8 cellular contexts compared by ENCODE assay signal in the genomic region with DNA sequence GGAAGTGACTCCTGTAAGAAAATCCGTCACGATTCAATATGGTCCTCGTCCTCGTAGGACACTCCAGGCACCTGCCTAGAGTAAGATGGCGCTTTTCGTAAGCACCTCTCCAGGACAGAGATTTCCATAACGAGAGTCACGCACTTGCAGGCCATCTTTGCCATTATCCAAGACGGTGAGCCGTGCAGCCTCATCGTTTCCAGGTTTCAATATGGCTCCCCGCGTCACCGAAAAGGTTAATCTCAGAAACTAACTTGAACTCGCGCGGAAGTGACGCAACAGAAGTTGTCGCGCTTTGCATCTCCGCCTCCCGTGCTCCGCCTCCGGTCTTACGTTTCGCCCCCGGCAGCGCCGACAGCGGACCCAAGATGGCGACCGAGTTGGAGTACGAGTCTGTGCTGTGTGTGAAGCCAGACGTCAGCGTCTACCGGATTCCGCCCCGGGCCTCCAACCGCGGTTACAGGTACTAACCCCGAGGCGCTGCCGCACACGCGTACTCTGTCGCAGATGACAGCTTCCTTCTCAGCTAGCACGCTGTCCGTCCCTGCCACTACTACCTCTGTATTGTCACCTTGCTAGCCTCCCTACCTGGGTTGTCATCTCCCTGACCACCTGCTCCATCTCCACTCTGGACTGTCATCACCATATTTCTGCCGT. TPM values are rescaled to one million over a fixed set of nuclear protein-coding genes. Genes with fewer than 3 reads are reported as not detected.
DNase-seq lines count a peak whose midpoint lies in the region; ATAC-seq and TF ChIP-seq lines count a peak whose summit lies in the region.

A gene (plus strand): TSS at position 354 of the 657 bp plus-strand sequence. CDS start 15 bp downstream, at position 369.

- no peaks in the 10 kb centered on the region for H3K9me3 ChIP-seq in Peyer's patch
- H3K9me3 ChIP-seq in muscle layer of colon (ENCODE audit: low read length), result no peaks in the 10 kb centered on the region

- peak in 2 of 6 experiments; percentile 0 to 17 for TF ChIP-seq CTCF in Peyer's patch (IDR thresholded peaks at IDR 0.05)

- peak within 1 kb of the TSS; percentile 66 to 88 (median 75) for H3K4me3 ChIP-seq in Peyer's patch
- peak within 1 kb of the TSS; percentile 89 to 100 for H3K4me3 ChIP-seq in muscle layer of colon (ENCODE audit: low read depth in 1 of 2, low read length in 2 of 2)

- DNase-seq in DMS53 (lab: John Stamatoyannopoulos, UW) (peak; percentile 100), KG1 (lab: John Stamatoyannopoulos, UW) (peak; percentile 92), Peyer's patch (peak; percentile 95 to 99 (median 97))
- DNase-seq in activated T-cell treated with anti-CD3 and anti-CD28 coated beads, Interleukin-2, amount 50 U/mL, for 48 hours, result peak; percentile 95 to 97
- DNase-seq in stimulated activated CD8-positive, alpha-beta memory T cell treated with anti-CD3 and anti-CD28 coated beads, Interleukin-7, amount 100 ng/mL, for 24 hours (ENCODE audit: low read depth), result peak; percentile 92

- peak; percentile 64 to 83 for TF ChIP-seq POLR2A in Peyer's patch (IDR thresholded peaks at IDR 0.05)

- H3K27me3 ChIP-seq in Peyer's patch (no peaks in the 10 kb centered on the region), muscle layer of colon (ENCODE audit: control insufficient read depth in 1 of 2, insufficient read depth in 2 of 2, low read length in 2 of 2) (no peaks in the 10 kb centered on the region)

- H3K27ac ChIP-seq in Peyer's patch (peak within 1 kb of the TSS; percentile 88 to 92 (median 90)), muscle layer of colon (ENCODE audit: low read depth, low read length) (peak within 1 kb of the TSS; percentile 93)

- H3K4me1 ChIP-seq in Peyer's patch (peaks cover 0 to 21% (median 0%) of the 10 kb centered on the region in 4 donors), muscle layer of colon (ENCODE audit: insufficient read depth, low read length) (peaks cover 20% of the 10 kb centered on the region)

- ATAC-seq in GM21723 (IDR thresholded peaks at IDR 0.05; ENCODE audit: unreplicated experiment) (peak; percentile 94), esophagus mucosa (peak; percentile 94)

- H3K9ac ChIP-seq in muscle layer of colon (ENCODE audit: low read length), result peak within 1 kb of the TSS; percentile 96

- H3K36me3 ChIP-seq in Peyer's patch (peaks cover 0 to 5% (median 0%) of the 10 kb centered on the region in 3 donors), muscle layer of colon (ENCODE audit: insufficient read depth, low read length) (no peaks in the 10 kb centered on the region)

RNA-seq across cellular contexts. Expression of the gene that starts here (rescaled TPM):
- total RNA-seq in Peyer's patch (10 to 100 TPM; 17.3 to 50.4 (median 35.9) TPM), esophagus mucosa (19.3 TPM)

Comparison
In these comparisons a context has a peak if more than half of its experiments do, and no peak if none do; other contexts are left out.
1. Peak in every context shown above with its lines: DNase-seq, ATAC-seq, H3K4me3 ChIP-seq and H3K27ac ChIP-seq.